In the genomic region with DNA sequence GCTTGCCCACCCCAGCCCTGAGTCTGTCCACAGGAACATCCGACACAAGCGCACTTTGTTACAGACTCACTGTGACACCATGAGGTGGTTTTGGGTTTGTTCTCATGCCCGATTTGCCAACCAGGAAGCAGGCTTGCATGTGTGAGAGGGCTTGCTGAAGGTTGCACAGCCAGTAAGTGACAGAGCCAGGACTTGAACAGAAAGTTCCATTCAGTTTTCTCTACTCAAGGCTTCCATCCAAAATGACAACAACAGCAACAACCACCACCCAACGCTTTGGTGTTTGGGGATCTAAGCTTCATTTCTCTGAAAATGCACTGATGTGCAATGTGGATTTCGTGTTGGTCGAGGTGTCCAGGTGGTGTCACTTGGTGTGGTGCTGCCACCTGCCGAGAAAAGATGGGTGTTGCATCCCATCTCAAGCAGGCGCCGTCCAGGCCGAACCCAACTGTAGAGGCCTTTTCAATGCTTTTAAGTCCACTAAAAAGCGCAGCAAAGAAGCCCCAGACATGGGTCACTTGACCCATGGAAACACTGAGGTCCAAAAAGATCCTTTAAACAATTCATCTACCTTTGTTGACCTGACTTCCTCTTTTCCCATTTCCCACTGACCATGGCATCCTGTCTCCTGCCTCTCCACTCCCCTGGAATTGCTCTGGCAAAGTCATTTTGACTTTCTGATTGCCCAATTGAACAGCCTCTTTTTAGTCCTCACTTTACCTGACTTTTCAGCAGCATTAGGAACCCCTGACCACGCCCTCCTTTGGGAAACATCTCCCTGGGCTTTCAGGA, we compare ENCODE assay signal across 7 cellular contexts. TPM values are rescaled to one million over a fixed set of nuclear protein-coding genes. Genes with fewer than 3 reads are reported as not detected.
DNase-seq lines count a peak whose midpoint lies in the region; TF ChIP-seq lines count a peak whose summit lies in the region.

No MANE protein-coding gene starts in this region.

- no peaks in the 10 kb centered on the region for H3K36me3 ChIP-seq in OCI-LY7 (ENCODE audit: insufficient read depth, low read length)
- H3K36me3 ChIP-seq in fibroblast of lung (ENCODE audit: control insufficient read depth, insufficient read depth, low read length): no peaks in the 10 kb centered on the region
- H3K36me3 ChIP-seq in neural progenitor cell: no peaks in the 10 kb centered on the region

- peaks cover 15% of the 10 kb centered on the region for H3K4me1 Mint-ChIP-seq in activated T-cell treated with anti-CD3 and anti-CD28 coated beads, Interleukin-2, amount 50 U/mL, for 24 hours (ENCODE audit: low read depth)
- peaks cover 12% of the 10 kb centered on the region for H3K4me1 Mint-ChIP-seq in neural progenitor cell

- H3F3A ChIP-seq in neural progenitor cell (ENCODE audit: low read depth): no peaks in the 10 kb centered on the region

- intact Hi-C loops in OCI-LY7 (cut with micrococcal nuclease; ENCODE audit: unreplicated experiment): loop anchor here (1.0 to 5.0 kb wide), 3 partner anchors 76 to 258 kb away; no protein-coding TSS in a partner anchor

- CTCF ChIA-PET in OCI-LY7 (lab: Charles Lee; ENCODE audit: unreplicated experiment): interaction anchor here (0.6 to 1.1 kb wide), 4 partner anchors 18 to 75 kb away, joined by 3 to 8 read pairs (median 4); no protein-coding TSS in a partner anchor

- H3K27ac Mint-ChIP-seq in activated T-cell treated with anti-CD3 and anti-CD28 coated beads, Interleukin-2, amount 50 U/mL, for 24 hours: no peak overlapping the region
- no peak overlapping the region for H3K27ac Mint-ChIP-seq in neural progenitor cell

- no TSS peak for BruUV-seq in OCI-LY7 (replicated peaks; lab: Mats Ljungman, UMichigan)

- H3K4me2 ChIP-seq in OCI-LY7 (ENCODE audit: low read length): peak overlapping the region; percentile 25; the same call in 1 of the 2 replicates
- H3K4me2 ChIP-seq in fibroblast of lung (ENCODE audit: extremely low read depth, insufficient read depth, low read length): no peak overlapping the region
- H3K4me2 ChIP-seq in neural progenitor cell: no peak overlapping the region

- H3K9me3 Mint-ChIP-seq in activated T-cell treated with anti-CD3 and anti-CD28 coated beads, Interleukin-2, amount 50 U/mL, for 24 hours: no peaks in the 10 kb centered on the region
- no peaks in the 10 kb centered on the region for H3K9me3 Mint-ChIP-seq in neural progenitor cell

- H3K9ac ChIP-seq in fibroblast of lung (ENCODE audit: insufficient read depth, low read length) (no peak overlapping the region), neural progenitor cell (no peak overlapping the region)

- DNase-seq in HS-27A (ENCODE audit: low read depth): peak; percentile 41
- peak; percentile 82 for DNase-seq in OCI-LY7 (ENCODE audit: low spot score)
- DNase-seq in activated T-cell treated with anti-CD3 and anti-CD28 coated beads, Interleukin-2, amount 50 U/mL, for 24 hours: peak; percentile 86
- peak; percentile 40 to 61 for DNase-seq in fibroblast of lung (ENCODE audit: low read depth in 2 of 2)
- DNase-seq in neural progenitor cell (ENCODE audit: low spot score): peak; percentile 78
- peak in 37 of 49 donors; percentile 10 to 71 (median 50) for DNase-seq in substantia nigra (lab: John Stamatoyannopoulos, UW)

- POLR2A ChIA-PET in OCI-LY7 (lab: Charles Lee): interaction anchor here (0.6 kb wide), 2 partner anchors 70 to 74 kb away, joined by 3 read pairs; no protein-coding TSS in a partner anchor

- H3K4me3 ChIP-seq in OCI-LY7 (ENCODE audit: low read depth, low read length, poor library complexity, severe bottlenecking) (no peak overlapping the region), fibroblast of lung (replicated peaks in 1 of 4; ENCODE audit: control extremely low read depth in 1 of 4, insufficient read depth in 1 of 4, low read depth in 3 of 4, low read length in 4 of 4) (no peak overlapping the region), neural progenitor cell (no peak overlapping the region)

- peak overlapping the region; percentile 86 for H2AFZ ChIP-seq in OCI-LY7 (ENCODE audit: low read length)
- H2AFZ ChIP-seq in fibroblast of lung (ENCODE audit: low read length): no peak overlapping the region
- peak overlapping the region; percentile 19 for H2AFZ ChIP-seq in neural progenitor cell (replicated peaks)

- H3K27me3 ChIP-seq in fibroblast of lung (ENCODE audit: control insufficient read depth, insufficient read depth, low read length) (no peaks in the 10 kb centered on the region), neural progenitor cell (no peaks in the 10 kb centered on the region)

- H3K9me3 ChIP-seq in OCI-LY7 (ENCODE audit: low read length): no peaks in the 10 kb centered on the region
- no peaks in the 10 kb centered on the region for H3K9me3 ChIP-seq in fibroblast of lung (ENCODE audit: control insufficient read depth, insufficient read depth, low read depth, low read length)
- H3K9me3 ChIP-seq in neural progenitor cell (ENCODE audit: low read depth): no peaks in the 10 kb centered on the region

- no peaks in the 10 kb centered on the region for H3K36me3 Mint-ChIP-seq in activated T-cell treated with anti-CD3 and anti-CD28 coated beads, Interleukin-2, amount 50 U/mL, for 24 hours (ENCODE audit: low read depth)
- no peaks in the 10 kb centered on the region for H3K36me3 Mint-ChIP-seq in neural progenitor cell

- H3K4me1 ChIP-seq in OCI-LY7 (ENCODE audit: insufficient read depth, low read length, poor library complexity, severe bottlenecking) (peaks cover 19% of the 10 kb centered on the region), fibroblast of lung (ENCODE audit: control insufficient read depth, extremely low read depth, insufficient read depth, low read length) (no peaks in the 10 kb centered on the region), neural progenitor cell (no peaks in the 10 kb centered on the region)

- H4K20me1 ChIP-seq in OCI-LY7 (ENCODE audit: insufficient read depth, low read length) (no peaks in the 10 kb centered on the region), fibroblast of lung (ENCODE audit: control insufficient read depth, extremely low read depth, insufficient read depth, low read length) (no peaks in the 10 kb centered on the region), neural progenitor cell (ENCODE audit: low read depth) (no peaks in the 10 kb centered on the region)

- H3K27ac ChIP-seq in OCI-LY7 (ENCODE audit: low read depth, low read length, poor library complexity, severe bottlenecking) (no peak overlapping the region), fibroblast of lung (ENCODE audit: insufficient read depth, low read length) (no peak overlapping the region), neural progenitor cell (no peak overlapping the region), substantia nigra (ENCODE audit: low read depth, low read length, poor library complexity, severe bottlenecking) (no peak overlapping the region)

- H3K79me2 ChIP-seq in OCI-LY7 (ENCODE audit: insufficient read depth, low read depth, low read length) (no peaks in the 10 kb centered on the region), fibroblast of lung (ENCODE audit: control insufficient read depth, insufficient read depth, low read length) (no peaks in the 10 kb centered on the region), neural progenitor cell (ENCODE audit: low read depth) (no peaks in the 10 kb centered on the region)

- no peaks in the 10 kb centered on the region for H3K9me2 ChIP-seq in OCI-LY7 (ENCODE audit: insufficient read depth, low read length)

- no peak overlapping the region for H3K4me3 Mint-ChIP-seq in activated T-cell treated with anti-CD3 and anti-CD28 coated beads, Interleukin-2, amount 50 U/mL, for 24 hours
- H3K4me3 Mint-ChIP-seq in neural progenitor cell: no peak overlapping the region

- peak; percentile 66 for TF ChIP-seq CTCF in GM12801 (IDR thresholded peaks at IDR 0.05; ENCODE audit: extremely low read depth, insufficient read length)
- peak; percentile 98 for TF ChIP-seq CTCF in OCI-LY7 (conservative IDR thresholded peaks at IDR 0.05; ENCODE audit: low read length)
- peak; percentile 83 to 87 for TF ChIP-seq CTCF in fibroblast of lung (conservative IDR thresholded peaks at IDR 0.05 in 1 of 2, IDR thresholded peaks at IDR 0.05 in 1 of 2; ENCODE audit: low read depth in 1 of 2, low read length in 2 of 2)
- peak; percentile 91 for TF ChIP-seq CTCF in neural progenitor cell (IDR thresholded peaks at IDR 0.05)

- H3K27me3 Mint-ChIP-seq in activated T-cell treated with anti-CD3 and anti-CD28 coated beads, Interleukin-2, amount 50 U/mL, for 24 hours: no peaks in the 10 kb centered on the region
- H3K27me3 Mint-ChIP-seq in neural progenitor cell (ENCODE audit: insufficient read depth, low read depth): peaks cover 5% of the 10 kb centered on the region

RNA-seq across cellular contexts. Expression of gene CITED4, which starts 12.2 kb away (rescaled TPM):
- 2.0 TPM in 1 of 2 replicates, not detected in the other for total RNA-seq in OCI-LY7 (2014; rRNA removed; shearing (Covaris generic))
- total RNA-seq in OCI-LY7 (2022) (not detected in 2 replicates), fibroblast of lung (1.7 and 2.6 TPM in 2 replicates), neural progenitor cell (ENCODE audit: low replicate concordance) (0.77 and 12.8 TPM in 2 replicates)
- 0.20 and 0.58 TPM in 2 replicates for polyA plus RNA-seq in fibroblast of lung
- 1.6 and 3.7 TPM in 2 replicates for polyA plus RNA-seq in fibroblast of lung (2012)
- 1.2 TPM in 1 of 2 replicates, not detected in the other for polyA minus RNA-seq in fibroblast of lung (ENCODE audit: low replicate concordance)
